ENCODE assay signal across 14 cellular contexts in genomic region chr12:1281683-1282366, GRCh38.
DNase-seq lines count a peak whose midpoint lies in the region; ATAC-seq and TF ChIP-seq lines count a peak whose summit lies in the region.
"Had no signal": no experiment of that assay in that cellular context is flagged by ENCODE, and none has a peak within 500 bp of the region (broad histone marks: within the 10 kb centered on the region; RNA-seq: fewer than 3 reads in every experiment).

No MANE protein-coding gene starts in this region.

- no peaks in the 10 kb centered on the region for H3K9me3 Mint-ChIP-seq in activated CD8-positive, alpha-beta memory T cell treated with anti-CD3 and anti-CD28 coated beads, Interleukin-2, amount 10 ng/mL, durations not matched to agents 7 days and 5 days (ENCODE audit: low read depth)
- H3K9me3 Mint-ChIP-seq: CD4-positive, alpha-beta memory T cell; memory B cell had no signal

- TF ChIP-seq CTCF in foreskin fibroblast (IDR thresholded peaks at IDR 0.05; ENCODE audit: low read depth, low read length), result no peak

- peaks cover 24% of the 10 kb centered on the region for H3K4me1 Mint-ChIP-seq in activated CD8-positive, alpha-beta memory T cell treated with anti-CD3 and anti-CD28 coated beads, Interleukin-2, amount 10 ng/mL, durations not matched to agents 7 days and 5 days
- H3K4me1 Mint-ChIP-seq: memory B cell had no signal

- ATAC-seq in GM18502 (IDR thresholded peaks at IDR 0.05; ENCODE audit: poor library complexity, unreplicated experiment), result no peak
- ATAC-seq in activated CD8-positive, alpha-beta memory T cell treated with anti-CD3 and anti-CD28 coated beads, Interleukin-2, amount 10 ng/mL, durations not matched to agents 7 days and 5 days, result no peak

- CTCF ChIA-PET in activated CD8-positive, alpha-beta memory T cell treated with anti-CD3 and anti-CD28 coated beads, Interleukin-2, amount 10 ng/mL, durations not matched to agents 7 days and 5 days (lab: Charles Lee), result interaction anchor here (1.0 kb wide), 1 partner anchor 332 kb away, joined by 3 read pairs; the partner anchor contains the start of gene RAD52

- H3K27ac Mint-ChIP-seq in activated CD8-positive, alpha-beta memory T cell treated with anti-CD3 and anti-CD28 coated beads, Interleukin-2, amount 10 ng/mL, durations not matched to agents 7 days and 5 days, result no peak overlapping the region
- H3K27ac Mint-ChIP-seq: CD4-positive, alpha-beta memory T cell; memory B cell had no signal

- no peak overlapping the region for H3K4me3 ChIP-seq in foreskin fibroblast (ENCODE audit: low read depth in 1 of 2, low read length in 2 of 2)
- H3K4me3 ChIP-seq in skeletal muscle cell (ENCODE audit: low read depth, low read length), result no peak overlapping the region
- H3K4me3 ChIP-seq: dorsolateral prefrontal cortex had no signal

- H3K4me3 Mint-ChIP-seq in activated CD8-positive, alpha-beta memory T cell treated with anti-CD3 and anti-CD28 coated beads, Interleukin-2, amount 10 ng/mL, durations not matched to agents 7 days and 5 days, result no peak overlapping the region
- H3K4me3 Mint-ChIP-seq: CD4-positive, alpha-beta memory T cell; memory B cell had no signal

- H3K36me3 Mint-ChIP-seq in activated CD8-positive, alpha-beta memory T cell treated with anti-CD3 and anti-CD28 coated beads, Interleukin-2, amount 10 ng/mL, durations not matched to agents 7 days and 5 days, result peaks cover 2% of the 10 kb centered on the region

- DNase-seq in GM04503 (ENCODE audit: low read depth) (peak; percentile 67), amniotic stem cell (lab: John Stamatoyannopoulos, UW) (peak; percentile 11), foreskin fibroblast (peak; percentile 84 to 90), skeletal muscle cell (ENCODE audit: low read depth) (peak; percentile 57), middle frontal gyrus (ENCODE audit: extremely low spot score, low spot score) (no peak), inferior parietal cortex (ENCODE audit: extremely low spot score) (no peak)
- DNase-seq in activated CD8-positive, alpha-beta memory T cell treated with anti-CD3 and anti-CD28 coated beads, Interleukin-2, amount 10 ng/mL, durations not matched to agents 7 days and 5 days, result no peak
- DNase-seq: activated CD4-positive, alpha-beta T cell treated with anti-CD3 and anti-CD28 coated beads, Interleukin-2, amount 50 U/mL, for 4 hours; CD4-positive, alpha-beta memory T cell; dorsolateral prefrontal cortex; hippocampal formation; NCI-H187 treated with DMSO at 0.1 percent for 48 hours had no signal

- no peaks in the 10 kb centered on the region for H3K27me3 Mint-ChIP-seq in activated CD8-positive, alpha-beta memory T cell treated with anti-CD3 and anti-CD28 coated beads, Interleukin-2, amount 10 ng/mL, durations not matched to agents 7 days and 5 days
- H3K27me3 Mint-ChIP-seq: CD4-positive, alpha-beta memory T cell; memory B cell had no signal

Comparison
In these comparisons a context has a peak if more than half of its experiments do, and no peak if none do; other contexts are left out.
1. DNase-seq: peak in GM04503 (single experiment), amniotic stem cell (single experiment), foreskin fibroblast (2 of 2) and skeletal muscle cell (single experiment); none in middle frontal gyrus (single experiment), inferior parietal cortex (single experiment) and activated CD8-positive, alpha-beta memory T cell treated with anti-CD3 and anti-CD28 coated beads, Interleukin-2, amount 10 ng/mL, durations not matched to agents 7 days and 5 days (single experiment).